Comparison of ENCODE assay signal across 10 cellular contexts in the genomic region with DNA sequence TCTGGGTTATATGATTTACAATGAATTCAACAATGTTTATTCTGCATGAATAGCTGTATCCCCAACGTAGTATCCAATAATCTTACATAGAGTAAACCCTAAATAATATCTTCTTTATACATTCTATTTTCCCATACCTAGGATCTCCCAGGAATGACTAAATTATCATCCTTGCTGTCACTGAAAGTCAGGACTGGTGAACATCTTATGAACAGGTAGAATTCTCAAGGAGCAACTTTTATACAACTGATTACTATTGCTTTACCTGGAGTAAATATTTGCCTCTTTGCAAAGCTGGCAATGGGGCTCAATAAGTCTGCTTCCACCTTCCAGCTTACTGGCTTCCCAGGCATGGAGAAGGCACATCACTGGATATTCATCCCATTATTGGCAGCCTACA. TPM values are rescaled to one million over a fixed set of nuclear protein-coding genes. Genes with fewer than 3 reads are reported as not detected.
"Had no signal": no experiment of that assay in that cellular context is flagged by ENCODE, and none has a peak within 500 bp of the region (broad histone marks: within the 10 kb centered on the region; RNA-seq: fewer than 3 reads in every experiment).

A gene with protein sequence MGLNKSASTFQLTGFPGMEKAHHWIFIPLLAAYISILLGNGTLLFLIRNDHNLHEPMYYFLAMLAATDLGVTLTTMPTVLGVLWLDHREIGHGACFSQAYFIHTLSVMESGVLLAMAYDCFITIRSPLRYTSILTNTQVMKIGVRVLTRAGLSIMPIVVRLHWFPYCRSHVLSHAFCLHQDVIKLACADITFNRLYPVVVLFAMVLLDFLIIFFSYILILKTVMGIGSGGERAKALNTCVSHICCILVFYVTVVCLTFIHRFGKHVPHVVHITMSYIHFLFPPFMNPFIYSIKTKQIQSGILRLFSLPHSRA (plus strand): TSS at position 301 of the 400 bp plus-strand sequence. CDS start 0 bp downstream, at position 301.

- H3K9me3 ChIP-seq: HAP-1 had no signal

- H3K9ac ChIP-seq: GM23248 had no signal

- H2AFZ ChIP-seq: GM23248, GM23338 had no signal

- H3K27ac ChIP-seq: GM23248 had no signal

- H3K4me1 ChIP-seq: HAP-1 had no signal

- FAIRE-seq: H1 had no signal

- H3K4me2 ChIP-seq: GM23338 had no signal

- DNase-seq: GM23248, GOT3, H7, H9, HCEC 1CT, HFFc6 had no signal

- ATAC-seq: GM23338 had no signal

- H3K36me3 ChIP-seq: HAP-1 had no signal

- H3K4me3 ChIP-seq: GM23248, GM23338, HAP-1 had no signal

RNA-seq across cellular contexts. Expression of the gene that starts here (rescaled TPM):
- total RNA-seq: GM23248, GM23338, H1, H4, H7, H9, HFFc6 had no signal
- polyA plus RNA-seq: GM23248, GM23338, H1 had no signal
